Comparison of ENCODE assay signal across 13 cellular contexts in genomic region chr7:42549866-42550485, GRCh38.
"Had no signal": no experiment of that assay in that cellular context is flagged by ENCODE, and none has a peak within 500 bp of the region (broad histone marks: within the 10 kb centered on the region; RNA-seq: fewer than 3 reads in every experiment).

No MANE protein-coding gene starts in this region.

- DNase-seq: activated CD4-positive, alpha-beta T cell treated with anti-CD3 and anti-CD28 coated beads, Interleukin-2, amount 50 U/mL, for 4 hours; activated gamma-delta T cell; effector memory CD8-positive, alpha-beta T cell; head of caudate nucleus; kidney glomerular epithelial cell; left ventricle myocardium inferior; nephron progenitor cell; occipital lobe; retina; stimulated activated CD8-positive, alpha-beta memory T cell treated with anti-CD3 and anti-CD28 coated beads, Interleukin-4, amount 100 ng/mL, for 48 hours; stimulated activated naive CD4-positive, alpha-beta T cell; thyroid gland had no signal

- ATAC-seq: effector memory CD8-positive, alpha-beta T cell had no signal

- H3K36me3 ChIP-seq: cardiac muscle cell, left ventricle myocardium inferior, thyroid gland had no signal

- H3K27ac ChIP-seq: cardiac muscle cell, left ventricle myocardium inferior, thyroid gland had no signal

- H3K9me3 ChIP-seq: thyroid gland had no signal

- H3K4me1 ChIP-seq: left ventricle myocardium inferior, thyroid gland had no signal

- H3K4me3 ChIP-seq: cardiac muscle cell, left ventricle myocardium inferior, thyroid gland had no signal

- H3K27me3 ChIP-seq: cardiac muscle cell, thyroid gland had no signal
